ENCODE assay signal across 1 cellular context in genomic region chr20:62859721-62860120, GRCh38.
TF ChIP-seq lines count a peak whose summit lies in the region.

No MANE protein-coding gene starts in this region.

TF ChIP-seq in endothelial cell of umbilical vein, 7 proteins besides CTCF, POLR2A, EP300 and RAD21:
- TF ChIP-seq MYC (IDR thresholded peaks at IDR 0.05; ENCODE audit: low read depth, low read length), result no peak
- TF ChIP-seq, protein P1, sequence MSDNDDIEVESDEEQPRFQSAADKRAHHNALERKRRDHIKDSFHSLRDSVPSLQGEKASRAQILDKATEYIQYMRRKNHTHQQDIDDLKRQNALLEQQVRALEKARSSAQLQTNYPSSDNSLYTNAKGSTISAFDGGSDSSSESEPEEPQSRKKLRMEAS (IDR thresholded peaks at IDR 0.05; ENCODE audit: insufficient read depth, insufficient read length), result no peak
- no peak for TF ChIP-seq POLR2AphosphoS5 (IDR thresholded peaks at IDR 0.05; ENCODE audit: insufficient read depth, low read depth, low read length)
- TF ChIP-seq EZH2 (IDR thresholded peaks at IDR 0.05; ENCODE audit: borderline replicate concordance, low read depth, low read length, severe bottlenecking), result no peak
- no peak for TF ChIP-seq FOS (IDR thresholded peaks at IDR 0.05; ENCODE audit: borderline replicate concordance, insufficient read depth, low read length)
- no peak for TF ChIP-seq JUN (IDR thresholded peaks at IDR 0.05; ENCODE audit: borderline replicate concordance, insufficient read depth, insufficient read length, low read depth)
- TF ChIP-seq GATA2 (IDR thresholded peaks at IDR 0.05; ENCODE audit: insufficient read depth, insufficient read length, low read depth, low read length), result no peak
TF ChIP-seq in endothelial cell of umbilical vein: peak in this region for 0.
